Comparison of ENCODE assay signal across 14 cellular contexts in genomic region chr2:78992807-78993517, GRCh38. TPM values are rescaled to one million over a fixed set of nuclear protein-coding genes. Genes with fewer than 3 reads are reported as not detected.
DNase-seq lines count a peak whose midpoint lies in the region; ATAC-seq and TF ChIP-seq lines count a peak whose summit lies in the region.
"Had no signal": no experiment of that assay in that cellular context is flagged by ENCODE, and none has a peak within 500 bp of the region (broad histone marks: within the 10 kb centered on the region; RNA-seq: fewer than 3 reads in every experiment).

No MANE protein-coding gene starts in this region.

- H3K4me1 ChIP-seq in endodermal cell (ENCODE audit: control insufficient read depth, insufficient read depth, low read length) (peaks cover 4% of the 10 kb centered on the region), tibial artery (peaks cover 0 to 9% (median 0%) of the 10 kb centered on the region in 4 donors)

- H3K9me3 Mint-ChIP-seq in endodermal cell (no peaks in the 10 kb centered on the region), progenitor cell of endocrine pancreas (ENCODE audit: low read depth) (no peaks in the 10 kb centered on the region)

- no peak overlapping the region for H3K9ac ChIP-seq in endodermal cell (ENCODE audit: extremely low read depth, low read length, poor library complexity, severe bottlenecking)

- H3K4me1 Mint-ChIP-seq in endodermal cell (peaks cover 12% of the 10 kb centered on the region), progenitor cell of endocrine pancreas (ENCODE audit: low read depth) (peaks cover 10% of the 10 kb centered on the region)
- H3K4me1 Mint-ChIP-seq: activated naive CD8-positive, alpha-beta T cell treated with anti-CD3 and anti-CD28 coated beads, Interleukin-2, amount 10 ng/mL, durations not matched to agents 7 days and 5 days had no signal

- H3K27ac ChIP-seq in endodermal cell (ENCODE audit: low read depth, low read length) (no peak overlapping the region), tibial artery (no peak overlapping the region)
- H3K27ac ChIP-seq: right lobe of liver had no signal

- TF ChIP-seq CTCF in endodermal cell (conservative IDR thresholded peaks at IDR 0.05) (no peak), progenitor cell of endocrine pancreas (IDR thresholded peaks at IDR 0.05; ENCODE audit: unreplicated experiment) (no peak), tibial artery (IDR thresholded peaks at IDR 0.05) (no peak)

- intact Hi-C loops in tibial artery (cut with DNase I; ENCODE audit: low total_unique reads): no loop called here

- H3K36me3 Mint-ChIP-seq in endodermal cell (ENCODE audit: low read depth): no peaks in the 10 kb centered on the region
- no peaks in the 10 kb centered on the region for H3K36me3 Mint-ChIP-seq in progenitor cell of endocrine pancreas (ENCODE audit: insufficient read depth)
- H3K36me3 Mint-ChIP-seq: activated naive CD8-positive, alpha-beta T cell treated with anti-CD3 and anti-CD28 coated beads, Interleukin-2, amount 10 ng/mL, durations not matched to agents 7 days and 5 days had no signal

- H3K27ac Mint-ChIP-seq in endodermal cell (no peak overlapping the region), progenitor cell of endocrine pancreas (peak overlapping the region; percentile 69)
- H3K27ac Mint-ChIP-seq: activated naive CD8-positive, alpha-beta T cell treated with anti-CD3 and anti-CD28 coated beads, Interleukin-2, amount 10 ng/mL, durations not matched to agents 7 days and 5 days had no signal

- no peaks in the 10 kb centered on the region for H3K36me3 ChIP-seq in endodermal cell (ENCODE audit: control insufficient read depth, insufficient read depth, low read length)
- H3K36me3 ChIP-seq in tibial artery: no peaks in the 10 kb centered on the region
- H3K36me3 ChIP-seq: right lobe of liver had no signal

- H3K9me3 ChIP-seq in endodermal cell (ENCODE audit: control insufficient read depth, low read length) (no peaks in the 10 kb centered on the region), tibial artery (no peaks in the 10 kb centered on the region)
- H3K9me3 ChIP-seq: right lobe of liver had no signal

- H3K27me3 Mint-ChIP-seq in endodermal cell (ENCODE audit: insufficient read depth) (peaks cover 55% of the 10 kb centered on the region), progenitor cell of endocrine pancreas (peaks cover 39% of the 10 kb centered on the region)

- ATAC-seq in GM18868 (IDR thresholded peaks at IDR 0.05; ENCODE audit: unreplicated experiment) (peak; percentile 56), SK-N-SH treated with all-trans-retinoic acid at 6 μM for 48 hours (no peak), HG03521 (IDR thresholded peaks at IDR 0.05; ENCODE audit: unreplicated experiment) (no peak)
- ATAC-seq: stimulated activated naive CD8-positive, alpha-beta T cell treated with anti-CD3 and anti-CD28 coated beads, Interleukin-15, amount 100 ng/mL, for 72 hours had no signal

- DNase-seq in NCI-H2171 treated with DMSO at 0.1 percent for 48 hours (lab: John Stamatoyannopoulos, UW) (peak; percentile 81), endodermal cell (peak; percentile 89), progenitor cell of endocrine pancreas (ENCODE audit: low spot score, unreplicated experiment) (peak; percentile 22), tibial artery (no peak), HUDEP-2 (lab: John Stamatoyannopoulos, UW; ENCODE audit: unreplicated experiment in 76 of 76) (no peak)
- DNase-seq: activated naive CD8-positive, alpha-beta T cell treated with anti-CD3 and anti-CD28 coated beads, Interleukin-2, amount 10 ng/mL, durations not matched to agents 7 days and 5 days; right lobe of liver; stimulated activated naive CD8-positive, alpha-beta T cell treated with anti-CD3 and anti-CD28 coated beads, Interleukin-15, amount 100 ng/mL, for 72 hours had no signal

- 7 to 10% methylated on average over 27 to 45 of the region's 45 CpGs for WGBS in endodermal cell (ENCODE audit: insufficient coverage in 1 of 2, insufficient read length in 1 of 2), 2 experiments

- H3K4me3 ChIP-seq in endodermal cell (ENCODE audit: low read length): peak overlapping the region; percentile 74
- H3K4me3 ChIP-seq in tibial artery: no peak overlapping the region
- H3K4me3 ChIP-seq: K562, right lobe of liver had no signal

- H3K27me3 ChIP-seq in endodermal cell (ENCODE audit: control insufficient read depth, insufficient read depth, low read length, poor library complexity, severe bottlenecking): peaks cover 59% of the 10 kb centered on the region
- peaks cover 0 to 33% of the 10 kb centered on the region in 2 donors for H3K27me3 ChIP-seq in tibial artery
- H3K27me3 ChIP-seq: right lobe of liver had no signal

- H3K4me3 Mint-ChIP-seq in endodermal cell (peak overlapping the region; percentile 68), progenitor cell of endocrine pancreas (ENCODE audit: low read depth) (peak overlapping the region; percentile 78)
- H3K4me3 Mint-ChIP-seq: activated naive CD8-positive, alpha-beta T cell treated with anti-CD3 and anti-CD28 coated beads, Interleukin-2, amount 10 ng/mL, durations not matched to agents 7 days and 5 days; stimulated activated naive CD8-positive, alpha-beta T cell treated with anti-CD3 and anti-CD28 coated beads, Interleukin-15, amount 100 ng/mL, for 72 hours had no signal

TF ChIP-seq in SK-N-SH treated with all-trans-retinoic acid at 6 μM for 48 hours, 23 proteins besides CTCF, POLR2A, EP300 and RAD21:
- no peak for TF ChIP-seq PPARA (CRISPR knock-in tag; IDR thresholded peaks at IDR 0.05; ENCODE audit: borderline replicate concordance)

RNA-seq across cellular contexts. Expression of gene REG3G, which starts 32.5 kb away (rescaled TPM):
- total RNA-seq in endodermal cell: not detected
- polyA plus RNA-seq in endodermal cell (2013, experiment 1 of 2): not detected
- polyA plus RNA-seq in endodermal cell (2013, experiment 2 of 2): not detected
- not detected in 2 replicates for total RNA-seq in progenitor cell of endocrine pancreas
- total RNA-seq: activated naive CD8-positive, alpha-beta T cell treated with anti-CD3 and anti-CD28 coated beads, Interleukin-2, amount 10 ng/mL, durations not matched to agents 7 days and 5 days; frontal cortex; K562; right lobe of liver; T-helper 1 cell treated with Interleukin-12 subunit alpha and Interleukin-12 subunit beta and Interleukin-4 antibody, amounts not matched to agents 30 ng/mL and 1 ng/mL, for 36 hours had no signal
- polyA plus RNA-seq: K562 had no signal

Comparison
In these comparisons a context has a peak if more than half of its experiments do, and no peak if none do; other contexts are left out.
1. DNase-seq: peak in NCI-H2171 treated with DMSO at 0.1 percent for 48 hours (single experiment), endodermal cell (single experiment) and progenitor cell of endocrine pancreas (single experiment); none in tibial artery (0 of 2) and HUDEP-2 (0 of 76).